ENCODE assay signal across 7 cellular contexts in the genomic region with DNA sequence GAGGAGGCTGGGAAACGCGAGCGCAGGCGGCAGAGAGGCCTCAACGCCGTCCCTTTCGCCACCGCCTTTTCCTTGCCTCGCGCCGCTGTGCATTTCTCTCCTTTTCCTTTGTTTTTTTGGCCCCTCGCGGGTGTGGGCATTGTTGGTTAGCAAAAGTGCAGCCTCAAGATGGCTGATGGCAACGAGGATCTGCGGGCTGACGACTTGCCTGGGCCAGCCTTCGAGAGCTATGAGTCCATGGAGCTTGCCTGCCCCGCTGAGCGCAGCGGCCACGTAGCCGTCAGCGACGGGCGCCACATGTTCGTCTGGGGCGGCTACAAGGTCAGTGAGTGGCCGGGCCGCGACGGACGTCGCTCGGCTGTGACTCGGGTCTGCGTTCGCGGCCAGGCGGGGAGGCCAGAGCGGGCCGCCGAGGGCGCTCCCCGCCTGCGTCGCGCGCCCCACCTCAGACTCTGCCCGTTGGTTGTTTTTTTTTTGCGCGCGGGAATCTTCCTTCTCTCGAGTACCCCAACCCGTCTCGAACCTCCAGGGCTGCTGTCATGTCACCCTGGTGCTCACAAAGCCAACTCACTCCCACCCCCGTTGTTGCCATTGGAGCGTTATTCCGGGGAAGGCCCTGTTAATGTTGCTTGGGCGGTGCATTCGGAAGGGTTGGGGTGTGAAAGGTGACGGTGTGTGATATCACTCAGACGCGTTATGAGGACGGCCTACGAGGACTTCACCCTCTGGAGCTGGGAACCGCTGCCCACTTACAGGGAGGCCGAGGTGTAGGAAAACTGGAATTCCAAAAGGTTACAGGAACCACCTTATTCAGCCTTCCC. TPM values are rescaled to one million over a fixed set of nuclear protein-coding genes. Genes with fewer than 3 reads are reported as not detected.
DNase-seq lines count a peak whose midpoint lies in the region; ATAC-seq, FAIRE-seq and TF ChIP-seq lines count a peak whose summit lies in the region.

No MANE protein-coding gene starts in this region.

- H3K4me3 Mint-ChIP-seq in HFFc6 (peak overlapping the region; percentile 99), chondrocyte (ENCODE audit: unreplicated experiment) (peak overlapping the region; percentile 99)

- TF ChIP-seq CTCF in HFFc6 (IDR thresholded peaks at IDR 0.05): no peak
- no peak for TF ChIP-seq CTCF in chondrocyte (IDR thresholded peaks at IDR 0.05)

- FAIRE-seq in GM12892 (lab: Jason Lieb, UNC): peak; percentile 91

- TF ChIP-seq POLR2A in GM12892 (IDR thresholded peaks at IDR 0.05; ENCODE audit: low read depth, low read length): no peak

- intact Hi-C loops in left colon (cut with DNase I, micrococcal nuclease): no loop called here

- peaks cover 8% of the 10 kb centered on the region; the same call in 1 of the 2 replicates for H3K27me3 Mint-ChIP-seq in HFFc6 (ENCODE audit: insufficient read depth)
- no peaks in the 10 kb centered on the region for H3K27me3 Mint-ChIP-seq in chondrocyte (ENCODE audit: low read depth)

- H3K27ac Mint-ChIP-seq in HFFc6 (peak overlapping the region; percentile 99), chondrocyte (ENCODE audit: unreplicated experiment) (peak overlapping the region; percentile 100)

- H3K9me3 Mint-ChIP-seq in HFFc6 (no peaks in the 10 kb centered on the region), chondrocyte (ENCODE audit: low read depth) (no peaks in the 10 kb centered on the region)

- H3K36me3 Mint-ChIP-seq in HFFc6 (ENCODE audit: low read depth) (no peaks in the 10 kb centered on the region; the same call in 1 of the 2 replicates), chondrocyte (ENCODE audit: low read depth) (peaks cover 2% of the 10 kb centered on the region)

- peak; percentile 64 for ATAC-seq in left colon

- H3K4me1 Mint-ChIP-seq in HFFc6 (ENCODE audit: low read depth) (peaks cover 39% of the 10 kb centered on the region), chondrocyte (ENCODE audit: low read depth) (peaks cover 36% of the 10 kb centered on the region)

- peak; percentile 30 for DNase-seq in GM12892 (ENCODE audit: insufficient read length)
- DNase-seq in HFFc6: peak; percentile 53
- DNase-seq in NAMALWA (ENCODE audit: low spot score): peak; percentile 40
- peak; percentile 28 for DNase-seq in activated CD4-positive, alpha-beta T cell treated with anti-CD3 and anti-CD28 coated beads for 1 hour
- DNase-seq in chondrocyte (ENCODE audit: low spot score): no peak
- peak; percentile 74 to 86 for DNase-seq in left colon
- peak; percentile 86 for DNase-seq in stimulated activated CD4-positive, alpha-beta T cell treated with anti-CD3 and anti-CD28 coated beads, Interleukin-1b, Interleukin-23, amount 100 ng/mL, for 48 hours

RNA-seq across cellular contexts. Expression of a gene that starts 0.6 kb away (rescaled TPM):
- 26.3 TPM for polyA plus RNA-seq in GM12892 (2012; ENCODE audit: missing spikeins)
- 10 to 100 TPM; 29.8 to 35.5 (median 33.8) TPM for total RNA-seq in HFFc6 (2021; fragmentation: NEBNext Ultra II Directional; extraction: Animal tissue kit (Norgen Biotek cat#: 25700))
- total RNA-seq in chondrocyte: 46.4 to 58.6 TPM (median 49.0 TPM) in 3 replicates
- 10 to 100 TPM; 70.6 to 71.3 TPM for total RNA-seq in left colon
